In the genomic region with DNA sequence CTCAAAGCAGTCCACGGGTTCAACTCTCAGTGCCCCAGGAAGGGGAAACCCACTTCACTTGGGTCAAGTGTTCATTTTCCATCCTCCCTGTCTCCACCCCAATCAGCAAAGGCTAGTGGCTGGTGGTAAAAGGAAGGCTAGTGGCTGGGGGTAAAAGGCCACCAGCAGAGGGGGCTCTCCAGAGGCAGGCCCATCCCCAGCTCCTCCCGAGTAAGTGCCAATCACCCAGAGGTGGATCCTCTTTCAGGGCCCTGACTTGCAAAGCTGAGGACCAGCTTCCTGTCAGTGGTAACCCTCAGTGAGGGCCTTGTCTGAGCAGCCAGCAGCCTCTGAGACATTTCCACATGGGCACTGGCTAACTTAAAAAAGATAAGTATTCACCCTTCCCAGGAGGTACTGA, we compare ENCODE assay signal across 11 cellular contexts. TPM values are rescaled to one million over a fixed set of nuclear protein-coding genes. Genes with fewer than 3 reads are reported as not detected.
A peak's percentile ranks its signal among the peaks of the same experiment; 100 is the strongest.
DNase-seq lines count a peak whose midpoint lies in the region; ATAC-seq and TF ChIP-seq lines count a peak whose summit lies in the region.
"Had no signal": no experiment of that assay in that cellular context is flagged by ENCODE, and none has a peak within 500 bp of the region (broad histone marks: within the 10 kb centered on the region; RNA-seq: fewer than 3 reads in every experiment).

No MANE protein-coding gene starts in this region.

- ATAC-seq in T-cell (replicated peaks in 1 of 4) (no peak), aorta (ENCODE audit: low FRiP score) (no peak)
- ATAC-seq: left lobe of liver had no signal

- CTCF ChIA-PET in T-cell (lab: Charles Lee) = no interaction called here

- H3K9me3 Mint-ChIP-seq in T-cell = peaks cover 0 to 8% (median 0%) of the 10 kb centered on the region in 3 donors

- H3F3A ChIP-seq in DOHH2 (ENCODE audit: control insufficient read depth, insufficient read depth) = no peaks in the 10 kb centered on the region; the same call in 1 of the 2 replicates

- H3K4me1 ChIP-seq in DOHH2 (ENCODE audit: control insufficient read depth, low read length) = peaks cover 18% of the 10 kb centered on the region
- no peaks in the 10 kb centered on the region for H3K4me1 ChIP-seq in aorta (ENCODE audit: control insufficient read depth in 1 of 2, insufficient read depth in 2 of 2, low read length in 2 of 2)

- H3K36me3 Mint-ChIP-seq in T-cell = peaks cover 40% of the 10 kb centered on the region

- no peak overlapping the region for H3K4me3 Mint-ChIP-seq in T-cell

- no peaks in the 10 kb centered on the region for H4K20me1 ChIP-seq in DOHH2 (ENCODE audit: control insufficient read depth, insufficient read depth, low read depth, low read length)

- intact Hi-C loops in aorta (cut with DNase I) = loop anchor here in 1 of 2 donors (10.0 kb wide), 1 partner anchor 142 kb away; no protein-coding TSS in a partner anchor

- no peaks in the 10 kb centered on the region for H3K79me2 ChIP-seq in DOHH2 (ENCODE audit: control insufficient read depth, low read length)

- H3K27ac ChIP-seq in DOHH2 (ENCODE audit: low read depth, low read length) = no peak overlapping the region
- no peak overlapping the region for H3K27ac ChIP-seq in aorta (ENCODE audit: low read depth in 1 of 2, low read length in 2 of 2)

- H3K27ac Mint-ChIP-seq in T-cell = peak overlapping the region; percentile 54 to 84

- no peak overlapping the region for H3K4me2 ChIP-seq in DOHH2 (ENCODE audit: low read length)

- TF ChIP-seq CTCF in DOHH2 (IDR thresholded peaks at IDR 0.05; ENCODE audit: low read depth, low read length, poor library complexity, severe bottlenecking) (peak; percentile 61), HFF-Myc (IDR thresholded peaks at IDR 0.05; ENCODE audit: low read depth, low read length, missing control alignments) (peak; percentile 20)

- no peaks in the 10 kb centered on the region for H3K27me3 ChIP-seq in DOHH2 (ENCODE audit: control insufficient read depth, low read length)
- no peaks in the 10 kb centered on the region for H3K27me3 ChIP-seq in aorta (ENCODE audit: control insufficient read depth in 1 of 2, insufficient read depth in 2 of 2, low read length in 1 of 2)

- H3K27me3 Mint-ChIP-seq in T-cell = no peaks in the 10 kb centered on the region

- POLR2A ChIA-PET in T-cell (lab: Charles Lee) = no interaction called here

- H3K4me1 Mint-ChIP-seq in T-cell = peaks cover 39 to 52% (median 51%) of the 10 kb centered on the region in 3 donors

- WGBS in aorta, 2 donors = 87 to 88% methylated on average over 2 of the region's 2 CpGs

- no peak overlapping the region for H3K4me3 ChIP-seq in DOHH2 (ENCODE audit: low read length)
- no peak overlapping the region for H3K4me3 ChIP-seq in HFF-Myc (replicated peaks; ENCODE audit: low read depth, low read length)
- H3K4me3 ChIP-seq in aorta (ENCODE audit: low read length in 2 of 2) = no peak overlapping the region

- no peak for DNase-seq in HFF-Myc (ENCODE audit: extremely low read depth, low read depth)
- no peak for DNase-seq in T-cell
- DNase-seq in iPS DF 19.7 (ENCODE audit: low read depth, low spot score) = peak; percentile 50
- DNase-seq in NOMO-1 treated with dmso at 0.1 percent for 144 hours (lab: John Stamatoyannopoulos, UW; ENCODE audit: unreplicated experiment) = no peak
- no peak for DNase-seq in DMS 273 treated with DMSO at 0.1 percent for 48 hours (lab: John Stamatoyannopoulos, UW)
- DNase-seq in NCI-H2171 treated with DMSO at 0.1 percent for 48 hours (lab: John Stamatoyannopoulos, UW) = no peak
- DNase-seq in aorta = no peak
- DNase-seq: cerebellar nuclear complex, occipital lobe had no signal

- H3K36me3 ChIP-seq in DOHH2 (ENCODE audit: control insufficient read depth, low read length) = no peaks in the 10 kb centered on the region
- H3K36me3 ChIP-seq in aorta (ENCODE audit: control insufficient read depth in 1 of 2, insufficient read depth in 2 of 2, low read length in 1 of 2) = peaks cover 2 to 5% of the 10 kb centered on the region in 2 donors

- no peaks in the 10 kb centered on the region for H3K9me3 ChIP-seq in DOHH2 (ENCODE audit: control insufficient read depth, insufficient read depth, low read length)
- no peaks in the 10 kb centered on the region for H3K9me3 ChIP-seq in aorta (ENCODE audit: control insufficient read depth, low read length)

- H3K9me2 ChIP-seq in DOHH2 (replicated peaks; ENCODE audit: control insufficient read depth, low read length) = no peaks in the 10 kb centered on the region

RNA-seq across cellular contexts. Expression of gene TPT1, which starts 22.0 kb away (rescaled TPM):
- total RNA-seq in T-cell (1,000 to 10,000 TPM; 6,680 to 8,997 (median 7,956) TPM), aorta (1,000 to 10,000 TPM; 3,196 to 4,441 TPM)
- polyA plus RNA-seq in aorta = over 10,000 TPM in 1 of 2 donors, 1,000 to 10,000 TPM in 1; 5,995 to 18,191 TPM

RNA-seq across cellular contexts. Expression of gene SLC25A30, which starts 55.2 kb away (rescaled TPM):
- total RNA-seq in T-cell (10 to 100 TPM; 19.5 to 25.9 (median 24.2) TPM), aorta (10 to 100 TPM; 22.2 to 31.9 TPM)
- polyA plus RNA-seq in aorta = 10 to 100 TPM; 12.3 to 21.4 TPM
